ENCODE assay signal across 9 cellular contexts in the genomic region with DNA sequence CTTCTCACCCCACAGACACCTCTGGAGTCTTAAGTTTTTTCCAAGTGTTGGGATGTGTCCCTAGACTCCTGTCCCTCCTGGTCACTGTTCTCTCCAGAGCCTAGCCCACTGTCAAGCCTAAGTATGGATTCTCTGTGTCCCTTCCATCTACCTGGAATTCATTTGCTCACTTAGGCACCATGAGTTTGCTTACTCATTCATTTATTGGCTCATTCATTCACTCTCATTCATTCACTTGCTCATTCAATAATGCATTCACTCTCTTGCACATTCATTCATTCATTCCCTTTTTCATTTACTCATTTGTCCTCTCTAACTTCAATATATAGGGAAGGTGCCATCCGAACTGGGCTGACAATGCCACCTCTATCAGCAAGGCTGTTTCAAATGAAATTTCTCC. TPM values are rescaled to one million over a fixed set of nuclear protein-coding genes. Genes with fewer than 3 reads are reported as not detected.
A peak's percentile ranks its signal among the peaks of the same experiment; 100 is the strongest.
DNase-seq lines count a peak whose midpoint lies in the region; ATAC-seq and TF ChIP-seq lines count a peak whose summit lies in the region.
"Had no signal": no experiment of that assay in that cellular context is flagged by ENCODE, and none has a peak within 500 bp of the region (broad histone marks: within the 10 kb centered on the region; RNA-seq: fewer than 3 reads in every experiment).

No MANE protein-coding gene starts in this region.

- H3K23ac ChIP-seq in mesenchymal stem cell (ENCODE audit: low read length in 2 of 2) = no peak overlapping the region

- peaks cover 10% of the 10 kb centered on the region for H3K79me1 ChIP-seq in mesenchymal stem cell (replicated peaks; ENCODE audit: low read length, poor library complexity, severe bottlenecking)

- no peak overlapping the region for H3K18ac ChIP-seq in mesenchymal stem cell (ENCODE audit: low read depth in 1 of 2, low read length in 2 of 2)

- DNase-seq in SK-N-SH = no peak
- DNase-seq in mesenchymal stem cell = no peak
- no peak for DNase-seq in upper lobe of right lung
- no peak for DNase-seq in WTC11 (ENCODE audit: low spot score)
- no peak for DNase-seq in testis
- DNase-seq: naive thymus-derived CD4-positive, alpha-beta T cell; NCI-H2029 treated with DMSO at 0.1 percent for 48 hours had no signal

- H3K9ac ChIP-seq in SK-N-SH = no peak overlapping the region
- H3K9ac ChIP-seq in mesenchymal stem cell (ENCODE audit: low read length) = peak overlapping the region; percentile 98

- 83% methylated on average over 1 of the region's 1 CpG for WGBS in SK-N-SH (ENCODE audit: low lambda C conversion rate)
- 95% methylated on average over 1 of the region's 1 CpG for WGBS in mesenchymal stem cell
- WGBS in testis, 2 donors = 55 to 76% methylated on average over 1 of the region's 1 CpG

- no peaks in the 10 kb centered on the region for H3K9me2 ChIP-seq in SK-N-SH

- no peak for TF ChIP-seq RAD21 in SK-N-SH (IDR thresholded peaks at IDR 0.05; ENCODE audit: low read length)

- peak overlapping the region; percentile 48 for H2AK5ac ChIP-seq in mesenchymal stem cell (ENCODE audit: low read length, severe bottlenecking)

- H2AFZ ChIP-seq in SK-N-SH (ENCODE audit: low read depth) (no peak overlapping the region), mesenchymal stem cell (ENCODE audit: low read depth, low read length) (no peak overlapping the region)

- H2BK12ac ChIP-seq in mesenchymal stem cell (ENCODE audit: low read length in 2 of 2) = no peak overlapping the region

- H2BK5ac ChIP-seq in mesenchymal stem cell (ENCODE audit: low read depth, low read length, poor library complexity, severe bottlenecking) = peak overlapping the region; percentile 51

- H3K9me3 ChIP-seq in SK-N-SH (no peaks in the 10 kb centered on the region), mesenchymal stem cell (ENCODE audit: control insufficient read depth, low read length) (no peaks in the 10 kb centered on the region), upper lobe of right lung (no peaks in the 10 kb centered on the region), testis (no peaks in the 10 kb centered on the region)

- no peak overlapping the region for H4K8ac ChIP-seq in mesenchymal stem cell (ENCODE audit: low read length)

- peaks cover 51% of the 10 kb centered on the region for H3K79me2 ChIP-seq in SK-N-SH (ENCODE audit: insufficient read depth)

- CTCF ChIA-PET in SK-N-SH (lab: Yijun Ruan, JAX) = interaction anchor here (1.4 to 3.5 kb wide), 3 partner anchors 8 to 40 kb away, joined by 5 to 11 read pairs (median 10); no protein-coding TSS in a partner anchor
- CTCF ChIA-PET in WTC11 (lab: Charles Lee) = interaction anchor here (0.8 to 14.4 kb wide), 7 partner anchors 12 to 43 kb away, joined by 3 to 230 read pairs (median 13); partner anchors contain the start of genes CHTOP, S100A1 and S100A13

- no peaks in the 10 kb centered on the region for H3K9me3 Mint-ChIP-seq in WTC11
- H3K9me3 Mint-ChIP-seq: naive thymus-derived CD4-positive, alpha-beta T cell had no signal

- no peak overlapping the region for H4K91ac ChIP-seq in mesenchymal stem cell (ENCODE audit: low read length)

- no peak overlapping the region for H3K27ac ChIP-seq in SK-N-SH (ENCODE audit: low read depth in 2 of 2, low read length in 1 of 2)
- H3K27ac ChIP-seq in mesenchymal stem cell (ENCODE audit: low read length, poor library complexity, severe bottlenecking) = peak overlapping the region; percentile 95
- H3K27ac ChIP-seq in upper lobe of right lung = peak overlapping the region; percentile 93
- H3K27ac ChIP-seq in testis = no peak overlapping the region
- H3K27ac ChIP-seq: 22Rv1 had no signal

- no peak overlapping the region for H3K4ac ChIP-seq in mesenchymal stem cell (ENCODE audit: low read depth in 1 of 2, low read length in 2 of 2)

- H3K27me3 ChIP-seq in SK-N-SH (ENCODE audit: insufficient read depth) (no peaks in the 10 kb centered on the region), mesenchymal stem cell (ENCODE audit: control insufficient read depth in 1 of 2, insufficient read depth in 1 of 2, low read length in 2 of 2) (no peaks in the 10 kb centered on the region), upper lobe of right lung (no peaks in the 10 kb centered on the region), testis (no peaks in the 10 kb centered on the region)

- TF ChIP-seq POLR2A in testis (IDR thresholded peaks at IDR 0.05) = no peak

- H3K4me1 ChIP-seq in SK-N-SH (ENCODE audit: control insufficient read depth in 1 of 2, insufficient read depth in 2 of 2, low read depth in 1 of 2, low read length in 1 of 2) = peaks cover 15 to 23% of the 10 kb centered on the region in 2 experiments; a peak in 3 of 4 replicates
- H3K4me1 ChIP-seq in mesenchymal stem cell (ENCODE audit: control insufficient read depth, insufficient read depth, low read depth, low read length) = peaks cover 54% of the 10 kb centered on the region
- H3K4me1 ChIP-seq in upper lobe of right lung = peaks cover 42% of the 10 kb centered on the region
- peaks cover 45% of the 10 kb centered on the region for H3K4me1 ChIP-seq in testis

- TF ChIP-seq EP300 in SK-N-SH (IDR thresholded peaks at IDR 0.05; ENCODE audit: borderline replicate concordance in 1 of 2, low read depth in 1 of 2, low read length in 1 of 2) = no peak

- no peak overlapping the region for H2BK15ac ChIP-seq in mesenchymal stem cell (ENCODE audit: low read depth, poor library complexity, severe bottlenecking)

- H3K14ac ChIP-seq in mesenchymal stem cell (ENCODE audit: low read length in 2 of 2) = no peak overlapping the region

- POLR2A ChIA-PET in SK-N-SH (lab: Yijun Ruan, JAX) = no interaction called here
- POLR2A ChIA-PET in WTC11 (lab: Charles Lee) = interaction anchor here (0.5 to 1.1 kb wide), 2 partner anchors 16 to 41 kb away, joined by 3 read pairs; partner anchors contain the start of gene S100A13

- peak overlapping the region; percentile 67 for H3K4me2 ChIP-seq in SK-N-SH
- peak overlapping the region; percentile 76 for H3K4me2 ChIP-seq in mesenchymal stem cell (ENCODE audit: low read length, poor library complexity, severe bottlenecking)

- ATAC-seq in SK-N-SH treated with all-trans-retinoic acid at 6 μM for 48 hours = no peak
- no peak for ATAC-seq in upper lobe of right lung
- no peak for ATAC-seq in WTC11
- ATAC-seq: naive thymus-derived CD4-positive, alpha-beta T cell had no signal

- H2BK120ac ChIP-seq in mesenchymal stem cell (ENCODE audit: low read depth, low read length) = no peak overlapping the region

- TF ChIP-seq CTCF in SK-N-SH (IDR thresholded peaks at IDR 0.05) = no peak
- TF ChIP-seq CTCF in upper lobe of right lung (IDR thresholded peaks at IDR 0.05) = no peak
- TF ChIP-seq CTCF in WTC11 (IDR thresholded peaks at IDR 0.05) = no peak
- TF ChIP-seq CTCF in testis (IDR thresholded peaks at IDR 0.05) = no peak

- H4K20me1 ChIP-seq in SK-N-SH (ENCODE audit: insufficient read depth) = no peaks in the 10 kb centered on the region

- intact Hi-C loops in upper lobe of right lung (cut with DNase I) = no loop called here
- intact Hi-C loops in testis (cut with DNase I; ENCODE audit: low total_unique reads) = no loop called here

- H3K36me3 ChIP-seq in SK-N-SH (replicated peaks in 1 of 2; ENCODE audit: control insufficient read depth in 1 of 2, insufficient read depth in 2 of 2, low read length in 1 of 2) (peaks cover 13 to 15% of the 10 kb centered on the region in 2 experiments), mesenchymal stem cell (ENCODE audit: control insufficient read depth in 1 of 2, insufficient read depth in 2 of 2, low read depth in 1 of 2, low read length in 2 of 2) (peaks cover 22 to 25% of the 10 kb centered on the region in 2 experiments), upper lobe of right lung (peaks cover 13% of the 10 kb centered on the region), testis (ENCODE audit: low read depth, missing control alignments) (no peaks in the 10 kb centered on the region)

- peaks cover 19% of the 10 kb centered on the region for H3F3A ChIP-seq in SK-N-SH (replicated peaks; ENCODE audit: insufficient read depth)

- H3K36me3 Mint-ChIP-seq in WTC11 = no peaks in the 10 kb centered on the region
- H3K36me3 Mint-ChIP-seq: naive thymus-derived CD4-positive, alpha-beta T cell had no signal

- H3K27me3 Mint-ChIP-seq in WTC11 (ENCODE audit: low read depth) = no peaks in the 10 kb centered on the region; the same call in 1 of the 2 replicates

- peak overlapping the region; percentile 49 to 51; a peak in 2 of 4 replicates for H3K4me3 ChIP-seq in SK-N-SH (ENCODE audit: low read depth in 2 of 2, low read length in 1 of 2)
- peak overlapping the region; percentile 67 to 98 for H3K4me3 ChIP-seq in mesenchymal stem cell (ENCODE audit: insufficient read depth in 1 of 2, low read depth in 1 of 2, low read length in 2 of 2)
- H3K4me3 ChIP-seq in upper lobe of right lung = peak overlapping the region; percentile 22
- peak overlapping the region in 1 of 2 donors; percentile 76 for H3K4me3 ChIP-seq in testis

- no peak overlapping the region for H3K27ac Mint-ChIP-seq in WTC11

- H3K4me1 Mint-ChIP-seq in WTC11 = peaks cover 63% of the 10 kb centered on the region

- no peak overlapping the region for H3K4me3 Mint-ChIP-seq in WTC11
- H3K4me3 Mint-ChIP-seq: naive thymus-derived CD4-positive, alpha-beta T cell had no signal

RNA-seq across cellular contexts. Expression of gene S100A16, which starts 1.6 kb away (rescaled TPM):
- polyA plus RNA-seq in SK-N-SH (2012; rRNA removed) (512 and 521 TPM in 2 replicates), testis (ENCODE audit: insufficient read depth, low read depth, low replicate concordance) (126 TPM)
- polyA plus RNA-seq in SK-N-SH (2012; cell fraction: cytosol; rRNA removed) = 347 and 466 TPM in 2 replicates
- 144 and 169 TPM in 2 replicates for polyA plus RNA-seq in SK-N-SH (2012; cell fraction: nucleus; rRNA removed)
- polyA plus RNA-seq in mesenchymal stem cell (2013, experiment 1 of 2) = 123 TPM
- polyA plus RNA-seq in mesenchymal stem cell (2013, experiment 2 of 2) = 128 TPM
- total RNA-seq in upper lobe of right lung (69.6 TPM), WTC11 (2021) (14.6 to 17.6 TPM (median 16.8 TPM) in 3 replicates), testis (100 to 1,000 TPM; 158 to 171 TPM)
- total RNA-seq: naive thymus-derived CD4-positive, alpha-beta T cell had no signal
- polyA plus RNA-seq: naive thymus-derived CD4-positive, alpha-beta T cell had no signal

RNA-seq across cellular contexts. Expression of gene S100A14, which starts 4.8 kb away (rescaled TPM):
- polyA plus RNA-seq in SK-N-SH (2012; rRNA removed) (0.15 TPM in 1 of 2 replicates, not detected in the other), testis (ENCODE audit: insufficient read depth, low read depth, low replicate concordance) (1.6 TPM)
- polyA plus RNA-seq in SK-N-SH (2012; cell fraction: cytosol; rRNA removed) = 0.07 TPM in 1 of 2 replicates, not detected in the other
- 0.39 TPM in 1 of 2 replicates, not detected in the other for polyA plus RNA-seq in SK-N-SH (2012; cell fraction: nucleus; rRNA removed)
- polyA plus RNA-seq in mesenchymal stem cell (2013, experiment 1 of 2) = 0.07 TPM
- polyA plus RNA-seq in mesenchymal stem cell (2013, experiment 2 of 2) = not detected
- total RNA-seq in upper lobe of right lung (112 TPM), WTC11 (2021) (1.4 to 2.1 TPM (median 1.5 TPM) in 3 replicates), testis (not detected)
- total RNA-seq: naive thymus-derived CD4-positive, alpha-beta T cell had no signal
- polyA plus RNA-seq: naive thymus-derived CD4-positive, alpha-beta T cell had no signal

RNA-seq across cellular contexts. Expression of gene S100A13, which starts 15.9 kb away (rescaled TPM):
- 12.3 and 17.1 TPM in 2 replicates for polyA plus RNA-seq in SK-N-SH (2012; rRNA removed)
- polyA plus RNA-seq in SK-N-SH (2012; cell fraction: cytosol; rRNA removed) = 11.4 and 14.2 TPM in 2 replicates
- polyA plus RNA-seq in SK-N-SH (2012; cell fraction: nucleus; rRNA removed) = 41.5 and 44.3 TPM in 2 replicates
- polyA plus RNA-seq in mesenchymal stem cell (2013, experiment 1 of 2) = 420 TPM
- polyA plus RNA-seq in mesenchymal stem cell (2013, experiment 2 of 2) = 417 TPM
- 76.1 TPM for total RNA-seq in upper lobe of right lung
- 68.4 to 84.2 TPM (median 73.9 TPM) in 3 replicates for total RNA-seq in WTC11 (2021)
- 10 to 100 TPM; 54.2 to 78.2 TPM for total RNA-seq in testis
- 90.9 TPM for polyA plus RNA-seq in testis (ENCODE audit: insufficient read depth, low read depth, low replicate concordance)

RNA-seq across cellular contexts. Expression of gene S100A1, which starts 16.9 kb away (rescaled TPM):
- polyA plus RNA-seq in SK-N-SH (2012; rRNA removed) (0.18 TPM in 1 of 2 replicates, not detected in the other), testis (ENCODE audit: insufficient read depth, low read depth, low replicate concordance) (29.8 TPM)
- polyA plus RNA-seq in SK-N-SH (2012; cell fraction: cytosol; rRNA removed) = 0.10 and 0.14 TPM in 2 replicates
- polyA plus RNA-seq in SK-N-SH (2012; cell fraction: nucleus; rRNA removed) = 0.11 and 0.21 TPM in 2 replicates
- polyA plus RNA-seq in mesenchymal stem cell (2013, experiment 1 of 2) = 0.29 TPM
- polyA plus RNA-seq in mesenchymal stem cell (2013, experiment 2 of 2) = 0.25 TPM
- total RNA-seq in upper lobe of right lung (not detected), WTC11 (2021) (1.3 to 2.0 TPM (median 1.7 TPM) in 3 replicates), testis (10 to 100 TPM in 1 of 2 donors, 1 to 10 TPM in 1; 8.2 to 24.0 TPM)
- total RNA-seq: naive thymus-derived CD4-positive, alpha-beta T cell had no signal
- polyA plus RNA-seq: naive thymus-derived CD4-positive, alpha-beta T cell had no signal

RNA-seq across cellular contexts. Expression of gene CHTOP, which starts 22.5 kb away (rescaled TPM):
- polyA plus RNA-seq in SK-N-SH (2012; rRNA removed) (76.7 and 84.9 TPM in 2 replicates), testis (ENCODE audit: insufficient read depth, low read depth, low replicate concordance) (101 TPM)
- 63.8 and 71.2 TPM in 2 replicates for polyA plus RNA-seq in SK-N-SH (2012; cell fraction: cytosol; rRNA removed)
- polyA plus RNA-seq in SK-N-SH (2012; cell fraction: nucleus; rRNA removed) = 96.8 and 111 TPM in 2 replicates
- polyA plus RNA-seq in mesenchymal stem cell (2013, experiment 1 of 2) = 33.6 TPM
- 34.1 TPM for polyA plus RNA-seq in mesenchymal stem cell (2013, experiment 2 of 2)
- total RNA-seq in upper lobe of right lung (63.5 TPM), WTC11 (2021) (101 to 105 TPM (median 104 TPM) in 3 replicates), testis (10 to 100 TPM; 86.1 to 87.8 TPM)

Comparison
In these comparisons a context has a peak if more than half of its experiments do, and no peak if none do; other contexts are left out.
1. H3K27ac ChIP-seq: peak in mesenchymal stem cell (single experiment) and upper lobe of right lung (single experiment); none in SK-N-SH (0 of 2) and testis (0 of 2).
2. RNA of gene S100A14, which starts 4.8 kb away (total RNA-seq): 112 TPM in upper lobe of right lung (single experiment); 1.4 to 2.1 TPM in WTC11 and not detected in testis; every median in the first group is over 10 times any median in the second.